ENCODE assay signal across 8 cellular contexts in the genomic region with DNA sequence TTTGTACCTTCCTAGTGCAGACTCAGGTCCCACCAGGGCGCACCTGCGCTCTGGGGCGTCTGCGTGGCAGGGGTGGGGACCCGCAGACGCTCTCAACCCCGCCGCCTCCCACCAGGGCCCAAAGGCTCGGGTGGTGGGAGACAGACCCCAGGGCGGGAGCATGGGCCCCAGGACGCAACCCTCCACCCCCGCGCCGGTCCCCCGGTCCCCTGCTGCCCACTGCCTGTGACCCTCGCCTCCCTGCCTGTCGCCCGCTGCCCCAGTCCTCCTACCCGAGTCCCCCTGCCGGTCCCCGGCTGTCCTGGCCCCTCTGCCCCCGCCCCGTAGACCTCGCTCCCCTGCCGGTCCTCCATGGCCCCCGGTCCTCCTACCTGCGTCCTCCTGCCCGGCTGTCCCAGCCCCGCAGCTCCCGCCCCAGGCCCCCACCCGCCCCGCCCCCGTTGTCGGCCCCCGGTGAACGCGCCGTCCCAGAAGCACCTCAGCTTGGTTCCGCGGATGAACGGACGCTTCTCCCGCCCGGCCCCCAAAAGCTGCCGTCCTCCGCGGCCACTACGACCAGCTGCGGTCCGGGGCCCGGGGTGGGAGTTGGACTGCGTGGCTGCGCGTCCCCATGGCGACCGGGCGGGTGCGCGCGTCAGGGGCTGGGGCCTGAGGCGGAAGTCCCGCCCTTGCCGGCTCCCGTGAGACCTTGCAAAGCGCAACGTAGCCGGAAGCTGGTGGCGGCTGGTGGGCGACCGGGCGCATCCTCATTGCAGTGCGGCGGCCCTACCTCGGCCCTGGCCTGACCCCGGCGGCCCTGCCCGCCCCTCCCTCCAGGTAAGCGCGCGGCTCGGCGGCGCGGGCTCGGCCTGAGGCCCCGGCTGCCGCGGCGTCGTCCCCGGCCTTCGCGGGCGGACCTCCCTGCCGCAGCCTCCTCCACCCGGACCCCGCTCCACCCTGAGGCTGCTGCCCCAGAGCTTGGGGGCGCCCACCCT. TPM values are rescaled to one million over a fixed set of nuclear protein-coding genes. Genes with fewer than 3 reads are reported as not detected.
DNase-seq lines count a peak whose midpoint lies in the region; ATAC-seq and TF ChIP-seq lines count a peak whose summit lies in the region.

ARFGAP1 (plus strand) TSS at position 709 of the 974 bp plus-strand sequence. CDS start 2,768 bp downstream, outside the sequence.

- peak within 1 kb of the TSS; percentile 69 for H3K27ac ChIP-seq in osteoblast (ENCODE audit: low read depth, low read length)
- peak within 1 kb of the TSS; percentile 63 to 82 for H3K27ac ChIP-seq in testis

- H3K4me2 ChIP-seq in osteoblast (ENCODE audit: insufficient read depth, low read length) = peak within 1 kb of the TSS; percentile 97

- no peaks in the 10 kb centered on the region for H3K27me3 Mint-ChIP-seq in activated naive CD4-positive, alpha-beta T cell treated with anti-CD3 and anti-CD28 coated beads, Interleukin-2, amount 50 U/mL, for 24 hours

- H3K4me3 Mint-ChIP-seq in activated naive CD4-positive, alpha-beta T cell treated with anti-CD3 and anti-CD28 coated beads, Interleukin-2, amount 50 U/mL, for 24 hours = peak within 1 kb of the TSS; percentile 94

- H3K4me3 ChIP-seq in NB4 (ENCODE audit: low read depth, low read length) (peak within 1 kb of the TSS; percentile 86), osteoblast (ENCODE audit: insufficient read depth, low read length) (peak within 1 kb of the TSS; percentile 96), testis (peak within 1 kb of the TSS; percentile 78 to 97)

- H3K9me3 ChIP-seq in osteoblast (ENCODE audit: low read depth, low read length) (no peaks in the 10 kb centered on the region), testis (no peaks in the 10 kb centered on the region)

- H3K9me3 Mint-ChIP-seq in activated naive CD4-positive, alpha-beta T cell treated with anti-CD3 and anti-CD28 coated beads, Interleukin-2, amount 50 U/mL, for 24 hours = no peaks in the 10 kb centered on the region

- H3K36me3 Mint-ChIP-seq in activated naive CD4-positive, alpha-beta T cell treated with anti-CD3 and anti-CD28 coated beads, Interleukin-2, amount 50 U/mL, for 24 hours = no peaks in the 10 kb centered on the region

- ATAC-seq in SK-N-SH treated with all-trans-retinoic acid at 6 μM for 48 hours = peak; percentile 96

- H3K36me3 ChIP-seq in osteoblast (ENCODE audit: insufficient read depth, low read length) (peaks cover 21% of the 10 kb centered on the region), testis (ENCODE audit: low read depth, missing control alignments) (no peaks in the 10 kb centered on the region)

- H4K20me1 ChIP-seq in osteoblast (ENCODE audit: insufficient read depth, low read length) = peaks cover 46% of the 10 kb centered on the region

- peak within 1 kb of the TSS; percentile 90 for H3K27ac Mint-ChIP-seq in activated naive CD4-positive, alpha-beta T cell treated with anti-CD3 and anti-CD28 coated beads, Interleukin-2, amount 50 U/mL, for 24 hours

- peaks cover 27% of the 10 kb centered on the region for H3K4me1 Mint-ChIP-seq in activated naive CD4-positive, alpha-beta T cell treated with anti-CD3 and anti-CD28 coated beads, Interleukin-2, amount 50 U/mL, for 24 hours

- H3K79me2 ChIP-seq in osteoblast (ENCODE audit: insufficient read depth, low read length) = peaks cover 57% of the 10 kb centered on the region

- H3K4me1 ChIP-seq in osteoblast (ENCODE audit: insufficient read depth, low read length) (peaks cover 18% of the 10 kb centered on the region), testis (peaks cover 17% of the 10 kb centered on the region)

- TF ChIP-seq POLR2A in NB4 (IDR thresholded peaks at IDR 0.05; ENCODE audit: extremely low read depth, insufficient read length) = peak; percentile 75
- TF ChIP-seq POLR2A in testis (IDR thresholded peaks at IDR 0.05) = no peak

- TF ChIP-seq CTCF in NB4 (IDR thresholded peaks at IDR 0.05; ENCODE audit: low read depth, low read length) (no peak), osteoblast (IDR thresholded peaks at IDR 0.05; ENCODE audit: extremely low read depth, low read depth, low read length) (no peak), testis (IDR thresholded peaks at IDR 0.05) (no peak)

- intact Hi-C loops in testis (cut with DNase I; ENCODE audit: low total_unique reads) = no loop called here

- CTCF ChIA-PET in HEK293T (lab: Yijun Ruan, JAX) = interaction anchor here (1.2 to 1.6 kb wide), 2 partner anchors 49 to 74 kb away, joined by 3 to 12 read pairs; no protein-coding TSS in a partner anchor

- DNase-seq in GDM1 (lab: John Stamatoyannopoulos, UW) = peak; percentile 70
- peak; percentile 98 for DNase-seq in HEK293T (ENCODE audit: extremely low spot score)
- peak; percentile 93 for DNase-seq in NB4 (ENCODE audit: low read depth)
- DNase-seq in glomerular visceral epithelial cell (ENCODE audit: extremely low spot score) = peak; percentile 90
- DNase-seq in osteoblast (ENCODE audit: insufficient read length, low spot score, missing footprints) = peak; percentile 100
- peak; percentile 96 for DNase-seq in testis

- H3K27me3 ChIP-seq in osteoblast (ENCODE audit: insufficient read depth, low read length) (peaks cover 13% of the 10 kb centered on the region), testis (no peaks in the 10 kb centered on the region)

- POLR2A ChIA-PET in HEK293T (lab: Yijun Ruan, JAX) = interaction anchor here (1.0 to 1.4 kb wide), 7 partner anchors 11 to 46 kb away, joined by 3 to 6 read pairs (median 3); no protein-coding TSS in a partner anchor

- 3 to 4% methylated on average over 24 to 77 of the region's 98 CpGs for WGBS in testis, 2 donors

- peak within 1 kb of the TSS; percentile 70 for H2AFZ ChIP-seq in osteoblast (ENCODE audit: low read length)

TF ChIP-seq in HEK293T, 16 proteins besides CTCF, POLR2A, EP300 and RAD21:
- TF ChIP-seq SP1 (IDR thresholded peaks at IDR 0.05) = no peak
- TF ChIP-seq ELF4 (IDR thresholded peaks at IDR 0.05) = peak; percentile 31; the same call in 1 of the 2 replicates
TF ChIP-seq in HEK293T: peak in this region for 1.

TF ChIP-seq in SK-N-SH treated with all-trans-retinoic acid at 6 μM for 48 hours, 23 proteins besides CTCF, POLR2A, EP300 and RAD21:
- TF ChIP-seq, protein P1, sequence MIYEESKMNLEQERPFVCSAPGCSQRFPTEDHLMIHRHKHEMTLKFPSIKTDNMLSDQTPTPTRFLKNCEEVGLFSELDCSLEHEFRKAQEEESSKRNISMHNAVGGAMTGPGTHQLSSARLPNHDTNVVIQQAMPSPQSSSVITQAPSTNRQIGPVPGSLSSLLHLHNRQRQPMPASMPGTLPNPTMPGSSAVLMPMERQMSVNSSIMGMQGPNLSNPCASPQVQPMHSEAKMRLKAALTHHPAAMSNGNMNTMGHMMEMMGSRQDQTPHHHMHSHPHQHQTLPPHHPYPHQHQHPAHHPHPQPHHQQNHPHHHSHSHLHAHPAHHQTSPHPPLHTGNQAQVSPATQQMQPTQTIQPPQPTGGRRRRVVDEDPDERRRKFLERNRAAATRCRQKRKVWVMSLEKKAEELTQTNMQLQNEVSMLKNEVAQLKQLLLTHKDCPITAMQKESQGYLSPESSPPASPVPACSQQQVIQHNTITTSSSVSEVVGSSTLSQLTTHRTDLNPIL (CRISPR knock-in tag; IDR thresholded peaks at IDR 0.05; ENCODE audit: low read depth) = no peak
- TF ChIP-seq ZNF8 (CRISPR knock-in tag; IDR thresholded peaks at IDR 0.05) (no peak), CSRNP3 (CRISPR knock-in tag; IDR thresholded peaks at IDR 0.05) (no peak), CSDC2 (CRISPR knock-in tag; IDR thresholded peaks at IDR 0.05) (no peak), TCF4 (CRISPR knock-in tag; IDR thresholded peaks at IDR 0.05; ENCODE audit: borderline replicate concordance) (no peak), GLIS3 (CRISPR knock-in tag; IDR thresholded peaks at IDR 0.05) (no peak), ZNF565 (CRISPR knock-in tag; conservative IDR thresholded peaks at IDR 0.05; ENCODE audit: low read depth) (no peak), ZFP3 (CRISPR knock-in tag; IDR thresholded peaks at IDR 0.05) (no peak), BACH2 (CRISPR knock-in tag; IDR thresholded peaks at IDR 0.05; ENCODE audit: borderline replicate concordance) (no peak), SNAI2 (CRISPR knock-in tag; IDR thresholded peaks at IDR 0.05) (no peak), ZFP30 (CRISPR knock-in tag; IDR thresholded peaks at IDR 0.05) (no peak), ARNTL (CRISPR knock-in tag; IDR thresholded peaks at IDR 0.05; ENCODE audit: borderline replicate concordance, low read depth) (no peak), ESRRG (CRISPR knock-in tag; IDR thresholded peaks at IDR 0.05) (no peak), ZNF70 (CRISPR knock-in tag; IDR thresholded peaks at IDR 0.05) (no peak)
- TF ChIP-seq, protein P2, sequence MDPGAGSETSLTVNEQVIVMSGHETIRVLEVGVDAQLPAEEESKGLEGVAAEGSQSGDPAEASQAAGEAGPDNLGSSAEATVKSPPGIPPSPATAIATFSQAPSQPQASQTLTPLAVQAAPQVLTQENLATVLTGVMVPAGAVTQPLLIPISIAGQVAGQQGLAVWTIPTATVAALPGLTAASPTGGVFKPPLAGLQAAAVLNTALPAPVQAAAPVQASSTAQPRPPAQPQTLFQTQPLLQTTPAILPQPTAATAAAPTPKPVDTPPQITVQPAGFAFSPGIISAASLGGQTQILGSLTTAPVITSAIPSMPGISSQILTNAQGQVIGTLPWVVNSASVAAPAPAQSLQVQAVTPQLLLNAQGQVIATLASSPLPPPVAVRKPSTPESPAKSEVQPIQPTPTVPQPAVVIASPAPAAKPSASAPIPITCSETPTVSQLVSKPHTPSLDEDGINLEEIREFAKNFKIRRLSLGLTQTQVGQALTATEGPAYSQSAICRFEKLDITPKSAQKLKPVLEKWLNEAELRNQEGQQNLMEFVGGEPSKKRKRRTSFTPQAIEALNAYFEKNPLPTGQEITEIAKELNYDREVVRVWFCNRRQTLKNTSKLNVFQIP (CRISPR knock-in tag; IDR thresholded peaks at IDR 0.05; ENCODE audit: borderline replicate concordance, low read depth) = no peak
TF ChIP-seq in SK-N-SH treated with all-trans-retinoic acid at 6 μM for 48 hours: peak in this region for 0.

RNA-seq across cellular contexts. Expression of gene ARFGAP1, which starts in this region (rescaled TPM):
- total RNA-seq in osteoblast = 63.1 and 68.4 TPM in 2 replicates
- 100 to 1,000 TPM; 110 to 126 TPM for total RNA-seq in testis
- polyA plus RNA-seq in testis (ENCODE audit: insufficient read depth, low read depth, low replicate concordance) = 97.0 TPM

Comparison
In these comparisons a context has a peak if more than half of its experiments do, and no peak if none do; other contexts are left out.
1. Peak in every context shown above with its lines: DNase-seq, ATAC-seq, H3K4me3 ChIP-seq and H3K27ac ChIP-seq.